Comparison of ENCODE assay signal across 14 cellular contexts in genomic region chr11:20023082-20023426, GRCh38.
DNase-seq lines count a peak whose midpoint lies in the region; ATAC-seq, FAIRE-seq and TF ChIP-seq lines count a peak whose summit lies in the region.
"Had no signal": no experiment of that assay in that cellular context is flagged by ENCODE, and none has a peak within 500 bp of the region (broad histone marks: within the 10 kb centered on the region; RNA-seq: fewer than 3 reads in every experiment).

No MANE protein-coding gene starts in this region.

- TF ChIP-seq EP300 in HepG2 (IDR thresholded peaks at IDR 0.05; ENCODE audit: low read depth in 2 of 2, low read length in 2 of 2), result no peak
- TF ChIP-seq EP300 in HepG2 (CRISPR knock-in tag; IDR thresholded peaks at IDR 0.05; ENCODE audit: borderline replicate concordance), result no peak

- H3K27me3 ChIP-seq in endodermal cell (ENCODE audit: control insufficient read depth, insufficient read depth, low read length, poor library complexity, severe bottlenecking) (no peaks in the 10 kb centered on the region), HepG2 (ENCODE audit: control insufficient read depth in 1 of 2, insufficient read depth in 2 of 2, low read length in 2 of 2) (no peaks in the 10 kb centered on the region; a peak in 1 of 5 replicates)

- intact Hi-C loops in HepG2 (cut with micrococcal nuclease; ENCODE audit: unreplicated experiment), result loop anchor here (5.0 kb wide), 2 partner anchors 64 to 111 kb away; no protein-coding TSS in a partner anchor
- intact Hi-C loops in mucosa of descending colon (cut with DNase I, micrococcal nuclease), result no loop called here
- intact Hi-C loops in head of caudate nucleus (cut with DNase I), result no loop called here

- peak overlapping the region; percentile 82 for H3K4me2 ChIP-seq in HepG2 (ENCODE audit: low read depth, low read length)

- peaks cover 67% of the 10 kb centered on the region for H3K79me2 ChIP-seq in HepG2 (ENCODE audit: insufficient read depth, low read length)

- H3K27ac ChIP-seq in endodermal cell (ENCODE audit: low read depth, low read length) (peak overlapping the region; percentile 48), HepG2 (ENCODE audit: extremely low read length, insufficient read depth, low read length) (peak overlapping the region; percentile 76)
- H3K27ac ChIP-seq: 22Rv1, GM23248 had no signal

- in situ Hi-C loops in HepG2 (cut with HindIII; ENCODE audit: extremely low pct_ligation_motif_present, low pct_unique_long_range_greater_than_20kb), result no loop called here

- TF ChIP-seq RAD21 in HepG2 (CRISPR knock-in tag; IDR thresholded peaks at IDR 0.05), result no peak

- H3K9me3 ChIP-seq in endodermal cell (ENCODE audit: control insufficient read depth, low read length) (no peaks in the 10 kb centered on the region), HepG2 (ENCODE audit: low read length) (no peaks in the 10 kb centered on the region), mucosa of descending colon (no peaks in the 10 kb centered on the region)

- POLR2A ChIA-PET in HepG2 (lab: Yijun Ruan, JAX), result interaction anchor here (0.9 to 6.9 kb wide), 13 partner anchors 9 to 112 kb away, joined by 3 to 65 read pairs (median 13); no protein-coding TSS in a partner anchor

- peak overlapping the region; percentile 82 for H3K4me3 ChIP-seq in endodermal cell (ENCODE audit: low read length)
- peak overlapping the region; percentile 58 to 86 (median 80) for H3K4me3 ChIP-seq in HepG2 (replicated peaks in 1 of 3; ENCODE audit: insufficient read depth in 1 of 3, low read depth in 2 of 3, low read length in 3 of 3)
- H3K4me3 ChIP-seq in mucosa of descending colon, result no peak overlapping the region
- H3K4me3 ChIP-seq: GM23248 had no signal

- DNase-seq in DMS53 (lab: John Stamatoyannopoulos, UW) (peak; percentile 69), DMS53 treated with DMSO at 0.1 percent for 48 hours (lab: John Stamatoyannopoulos, UW; ENCODE audit: unreplicated experiment) (no peak), endodermal cell (no peak), HepG2 (ENCODE audit: low spot score) (no peak), type B pancreatic cell (ENCODE audit: extremely low spot score, unreplicated experiment) (no peak), SW480 (ENCODE audit: low spot score) (no peak), mucosa of descending colon (no peak), head of caudate nucleus (no peak)
- DNase-seq: GM23248, RPMI8226 had no signal

- H3K4me1 Mint-ChIP-seq in endodermal cell, result peaks cover 39% of the 10 kb centered on the region
- H3K4me1 Mint-ChIP-seq in type B pancreatic cell (ENCODE audit: unreplicated experiment), result peaks cover 40% of the 10 kb centered on the region
- H3K4me1 Mint-ChIP-seq: activated naive CD4-positive, alpha-beta T cell treated with anti-CD3 and anti-CD28 coated beads, Interleukin-2, amount 50 U/mL, for 24 hours had no signal

- peak overlapping the region; percentile 92 for H3K27ac Mint-ChIP-seq in endodermal cell
- peak overlapping the region; percentile 81 for H3K27ac Mint-ChIP-seq in type B pancreatic cell
- H3K27ac Mint-ChIP-seq: activated naive CD4-positive, alpha-beta T cell treated with anti-CD3 and anti-CD28 coated beads, Interleukin-2, amount 50 U/mL, for 24 hours; dendritic cell treated with granulocyte-macrophage colony-stimulating factor and Interleukin-4, amounts not matched to agents 40 ng/mL and 50 ng/mL, for 4 days had no signal

- H3K4me1 ChIP-seq in endodermal cell (ENCODE audit: control insufficient read depth, insufficient read depth, low read length), result peaks cover 22% of the 10 kb centered on the region
- H3K4me1 ChIP-seq in HepG2 (ENCODE audit: insufficient read depth, low read length), result peaks cover 91% of the 10 kb centered on the region
- H3K4me1 ChIP-seq in mucosa of descending colon (ENCODE audit: low read depth), result no peaks in the 10 kb centered on the region

- no peak overlapping the region for H2AFZ ChIP-seq in HepG2 (ENCODE audit: low read length)
- H2AFZ ChIP-seq: GM23248 had no signal

- no peaks in the 10 kb centered on the region for H4K20me1 ChIP-seq in HepG2 (ENCODE audit: insufficient read depth, low read length)

- CTCF ChIA-PET in HepG2 (lab: Yijun Ruan, JAX; ENCODE audit: low intra/inter-chr PET ratio, low total read pairs), result no interaction called here

- H3K4me3 Mint-ChIP-seq in endodermal cell, result peak overlapping the region; percentile 82
- no peak overlapping the region for H3K4me3 Mint-ChIP-seq in type B pancreatic cell
- H3K4me3 Mint-ChIP-seq: activated naive CD4-positive, alpha-beta T cell treated with anti-CD3 and anti-CD28 coated beads, Interleukin-2, amount 50 U/mL, for 24 hours; dendritic cell treated with granulocyte-macrophage colony-stimulating factor and Interleukin-4, amounts not matched to agents 40 ng/mL and 50 ng/mL, for 4 days had no signal

- no peak for TF ChIP-seq POLR2A in HepG2 (IDR thresholded peaks at IDR 0.05; ENCODE audit: insufficient read depth in 1 of 2, low read depth in 2 of 2, low read length in 2 of 2)

- H3K9me3 Mint-ChIP-seq in endodermal cell (no peaks in the 10 kb centered on the region), type B pancreatic cell (no peaks in the 10 kb centered on the region)
- H3K9me3 Mint-ChIP-seq: activated naive CD4-positive, alpha-beta T cell treated with anti-CD3 and anti-CD28 coated beads, Interleukin-2, amount 50 U/mL, for 24 hours; dendritic cell treated with granulocyte-macrophage colony-stimulating factor and Interleukin-4, amounts not matched to agents 40 ng/mL and 50 ng/mL, for 4 days had no signal

- H3K36me3 Mint-ChIP-seq in endodermal cell (ENCODE audit: low read depth) (no peaks in the 10 kb centered on the region), type B pancreatic cell (no peaks in the 10 kb centered on the region)
- H3K36me3 Mint-ChIP-seq: activated naive CD4-positive, alpha-beta T cell treated with anti-CD3 and anti-CD28 coated beads, Interleukin-2, amount 50 U/mL, for 24 hours had no signal

- H3K27me3 Mint-ChIP-seq in endodermal cell (ENCODE audit: insufficient read depth) (no peaks in the 10 kb centered on the region), type B pancreatic cell (no peaks in the 10 kb centered on the region)
- H3K27me3 Mint-ChIP-seq: activated naive CD4-positive, alpha-beta T cell treated with anti-CD3 and anti-CD28 coated beads, Interleukin-2, amount 50 U/mL, for 24 hours; dendritic cell treated with granulocyte-macrophage colony-stimulating factor and Interleukin-4, amounts not matched to agents 40 ng/mL and 50 ng/mL, for 4 days had no signal

- FAIRE-seq in HepG2 (lab: Jason Lieb, UNC), result no peak
- FAIRE-seq: TTC549 had no signal

- H3K9ac ChIP-seq in endodermal cell (ENCODE audit: extremely low read depth, low read length, poor library complexity, severe bottlenecking), result peak overlapping the region; percentile 57
- peak overlapping the region; percentile 75 for H3K9ac ChIP-seq in HepG2 (ENCODE audit: insufficient read depth, low read depth, low read length)
- H3K9ac ChIP-seq: GM23248 had no signal

- no TSS peak for BruUV-seq in HepG2 (replicated peaks; lab: Mats Ljungman, UMichigan)

- ATAC-seq in HepG2 (peak; percentile 51), mucosa of descending colon (no peak)

- TF ChIP-seq CTCF in endodermal cell (conservative IDR thresholded peaks at IDR 0.05) (no peak), HepG2 (CRISPR knock-in tag; IDR thresholded peaks at IDR 0.05) (no peak), type B pancreatic cell (conservative IDR thresholded peaks at IDR 0.05) (no peak), mucosa of descending colon (IDR thresholded peaks at IDR 0.05) (no peak)

- WGBS in endodermal cell (ENCODE audit: insufficient coverage in 1 of 2, insufficient read length in 1 of 2), 2 experiments, result 0 to 2% methylated on average over 1 to 5 of the region's 6 CpGs
- 0% methylated on average over 2 of the region's 6 CpGs for WGBS in HepG2 (ENCODE audit: low lambda C conversion rate)

- H3K36me3 ChIP-seq in endodermal cell (ENCODE audit: control insufficient read depth, insufficient read depth, low read length), result no peaks in the 10 kb centered on the region
- no peaks in the 10 kb centered on the region for H3K36me3 ChIP-seq in HepG2 (replicated peaks in 1 of 2; ENCODE audit: control insufficient read depth in 1 of 2, insufficient read depth in 2 of 2, low read length in 2 of 2)
- no peaks in the 10 kb centered on the region for H3K36me3 ChIP-seq in mucosa of descending colon (ENCODE audit: low read depth)

TF ChIP-seq in HepG2, 621 proteins besides CTCF, POLR2A, EP300 and RAD21 (continues in another document):
- no peak for TF ChIP-seq ZNF549 (CRISPR knock-in tag; IDR thresholded peaks at IDR 0.05)
- TF ChIP-seq ZNF687 (CRISPR knock-in tag; IDR thresholded peaks at IDR 0.05), result 0 out of 2 replicates have a peak, but pooled peaks have one; percentile 5
